1 cellular context compared by ENCODE assay signal in genomic region chr1:55213885-55214213, GRCh38.
TF ChIP-seq lines count a peak whose summit lies in the region.

No MANE protein-coding gene starts in this region.

TF ChIP-seq in K562, 482 proteins besides CTCF, POLR2A, EP300 and RAD21 (continued from another document and continues in another):
- TF ChIP-seq FOXP4 (CRISPR knock-in tag; IDR thresholded peaks at IDR 0.05; ENCODE audit: borderline replicate concordance) = no peak
- 0 out of 2 replicates have a peak, but pooled peaks have one; percentile 37 for TF ChIP-seq ZBTB26 (CRISPR knock-in tag; IDR thresholded peaks at IDR 0.05)
- TF ChIP-seq SMAD3 (CRISPR knock-in tag; conservative IDR thresholded peaks at IDR 0.05) = no peak
- no peak for TF ChIP-seq LCOR (CRISPR knock-in tag; IDR thresholded peaks at IDR 0.05)
- TF ChIP-seq REST (CRISPR knock-in tag; IDR thresholded peaks at IDR 0.05; ENCODE audit: low read depth) = no peak
- peak; percentile 83 for TF ChIP-seq GATAD2A (IDR thresholded peaks at IDR 0.05)
- TF ChIP-seq MED1 (CRISPR knock-in tag; IDR thresholded peaks at IDR 0.05; ENCODE audit: borderline replicate concordance) = no peak
- no peak for TF ChIP-seq ARNT (IDR thresholded peaks at IDR 0.05)
- TF ChIP-seq SPI1 (IDR thresholded peaks at IDR 0.05; ENCODE audit: borderline replicate concordance, low read depth, low read length) = no peak
- TF ChIP-seq SIN3A (IDR thresholded peaks at IDR 0.05; ENCODE audit: borderline replicate concordance in 2 of 2, control insufficient read depth in 1 of 2, low read depth in 2 of 2, low read length in 2 of 2) = 0 out of 4 replicates have a peak, but pooled peaks of 1 of the 2 experiments have one; percentile 2
- TF ChIP-seq POLR2B (IDR thresholded peaks at IDR 0.05; ENCODE audit: low read depth, partially characterized antibody) = no peak
- TF ChIP-seq TAF15 (IDR thresholded peaks at IDR 0.05; ENCODE audit: low read depth, low read length) = no peak
- TF ChIP-seq RAD51 (IDR thresholded peaks at IDR 0.05; ENCODE audit: borderline replicate concordance, low read depth) = no peak
- no peak for TF ChIP-seq E4F1 (CRISPR knock-in tag; IDR thresholded peaks at IDR 0.05; ENCODE audit: borderline replicate concordance)
- no peak for TF ChIP-seq CHAMP1 (IDR thresholded peaks at IDR 0.05)
- TF ChIP-seq MAX (CRISPR knock-in tag; IDR thresholded peaks at IDR 0.05) = no peak
- TF ChIP-seq FIP1L1 (IDR thresholded peaks at IDR 0.05; ENCODE audit: low read depth, low read length, poor library complexity, severe bottlenecking) = no peak
- TF ChIP-seq HNRNPK (IDR thresholded peaks at IDR 0.05; ENCODE audit: low read depth, low read length, poor library complexity, severe bottlenecking) = no peak
- TF ChIP-seq ZNF324 (CRISPR knock-in tag; IDR thresholded peaks at IDR 0.05) = no peak
- no peak; a peak in 1 of 4 replicates for TF ChIP-seq MLLT1 (IDR thresholded peaks at IDR 0.05)
- TF ChIP-seq SMARCE1 (IDR thresholded peaks at IDR 0.05) = peak; percentile 16; the same call in 1 of the 2 replicates
- TF ChIP-seq CHD1 (IDR thresholded peaks at IDR 0.05; ENCODE audit: low read length) = no peak
- TF ChIP-seq TBL1XR1 (IDR thresholded peaks at IDR 0.05; ENCODE audit: low read length in 2 of 2) = no peak
- no peak for TF ChIP-seq CAMTA2 (CRISPR knock-in tag; conservative IDR thresholded peaks at IDR 0.05)
- TF ChIP-seq TAF9B (IDR thresholded peaks at IDR 0.05; ENCODE audit: partially characterized antibody) = no peak
- TF ChIP-seq GABPA (tag; conservative IDR thresholded peaks at IDR 0.05; ENCODE audit: low read depth) = no peak
- no peak for TF ChIP-seq ZNF511 (CRISPR knock-in tag; IDR thresholded peaks at IDR 0.05)
- TF ChIP-seq RBM14 (IDR thresholded peaks at IDR 0.05; ENCODE audit: borderline replicate concordance, insufficient read depth, low read depth, low read length) = no peak
- TF ChIP-seq ARID2 (IDR thresholded peaks at IDR 0.05) = 0 out of 2 replicates have a peak, but pooled peaks have one; percentile 5
- TF ChIP-seq ZFP30 (CRISPR knock-in tag; IDR thresholded peaks at IDR 0.05; ENCODE audit: borderline replicate concordance) = no peak
- no peak for TF ChIP-seq HDAC3 (IDR thresholded peaks at IDR 0.05; ENCODE audit: borderline replicate concordance, partially characterized antibody)
- TF ChIP-seq NR2F6 (CRISPR knock-in tag; IDR thresholded peaks at IDR 0.05) = no peak
- TF ChIP-seq ZBTB11 (CRISPR knock-in tag; IDR thresholded peaks at IDR 0.05) = no peak
- TF ChIP-seq ZNF785 (CRISPR knock-in tag; IDR thresholded peaks at IDR 0.05) = no peak
- no peak for TF ChIP-seq ZNF395 (CRISPR knock-in tag; IDR thresholded peaks at IDR 0.05)
- TF ChIP-seq RBM25 (IDR thresholded peaks at IDR 0.05; ENCODE audit: low read depth, low read length, severe bottlenecking) = no peak
- TF ChIP-seq EZH2 (IDR thresholded peaks at IDR 0.05; ENCODE audit: borderline replicate concordance, low read depth, low read length) = no peak
- no peak for TF ChIP-seq SMAD2 (IDR thresholded peaks at IDR 0.05; ENCODE audit: low read depth, low read length)
